30 cellular contexts compared by ENCODE assay signal in the genomic region with DNA sequence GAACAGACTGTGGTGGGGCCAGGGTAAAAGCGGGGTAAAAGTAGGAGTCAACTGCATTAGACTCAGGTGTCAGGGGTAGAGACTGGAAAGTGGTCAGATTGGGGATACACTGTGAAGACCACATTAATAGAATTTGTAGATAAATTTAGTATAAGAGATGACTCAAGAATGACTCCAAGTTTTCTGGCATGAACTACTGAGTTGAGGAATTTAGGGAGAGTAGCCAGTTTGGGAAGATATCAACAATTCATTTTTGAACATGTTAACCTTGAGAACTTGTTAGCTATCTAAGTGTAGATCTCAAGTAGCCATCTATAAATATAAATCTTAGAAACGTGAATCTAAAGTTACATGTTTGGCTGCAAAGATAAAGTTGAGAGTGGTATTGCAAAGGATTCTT.
DNase-seq lines count a peak whose midpoint lies in the region; ATAC-seq, FAIRE-seq and TF ChIP-seq lines count a peak whose summit lies in the region.
"Had no signal": no experiment of that assay in that cellular context is flagged by ENCODE, and none has a peak within 500 bp of the region (broad histone marks: within the 10 kb centered on the region; RNA-seq: fewer than 3 reads in every experiment).

No MANE protein-coding gene starts in this region.

- no peak for FAIRE-seq in astrocyte (lab: Jason Lieb, UNC)
- FAIRE-seq: GM12892 had no signal

- H3K4me2 ChIP-seq in astrocyte (ENCODE audit: low read length): peak overlapping the region; percentile 44

- H3K4me3 Mint-ChIP-seq in astrocyte (ENCODE audit: unreplicated experiment) (no peak overlapping the region), type B pancreatic cell (no peak overlapping the region)
- H3K4me3 Mint-ChIP-seq: activated B cell treated with CpG ODN at 0.5 μM for 24 hours; activated naive CD8-positive, alpha-beta T cell; activated T-cell treated with anti-CD3 and anti-CD28 coated beads, Interleukin-2, amount 50 U/mL, for 24 hours; IgD-negative memory B cell; nephron; stimulated activated naive B cell treated with anti-CD40 and anti-IgM and Interleukin-4, amounts not matched to agents 10 μg/mL and 1 μg/mL and 100 μg/mL, for 72 hours; T-helper 1 cell treated with Interleukin-12 subunit alpha and Interleukin-12 subunit beta and Interleukin-4 antibody, amounts not matched to agents 30 μg/mL and 1 μg/mL, for 36 hours had no signal

- H3K4me1 ChIP-seq in ACC112 (ENCODE audit: control insufficient read depth, insufficient read depth, low read length, unreplicated experiment) (peaks cover 47% of the 10 kb centered on the region), astrocyte (ENCODE audit: insufficient read depth, low read length) (peaks cover 15% of the 10 kb centered on the region)
- H3K4me1 ChIP-seq: BE2C, upper lobe of right lung had no signal

- H3K27ac Mint-ChIP-seq in astrocyte (ENCODE audit: unreplicated experiment): no peak overlapping the region
- H3K27ac Mint-ChIP-seq in type B pancreatic cell: no peak overlapping the region
- H3K27ac Mint-ChIP-seq: activated B cell treated with CpG ODN at 0.5 μM for 24 hours; activated naive CD8-positive, alpha-beta T cell; activated T-cell treated with anti-CD3 and anti-CD28 coated beads, Interleukin-2, amount 50 U/mL, for 24 hours; nephron; stimulated activated naive B cell treated with anti-CD40 and anti-IgM and Interleukin-4, amounts not matched to agents 10 μg/mL and 1 μg/mL and 100 μg/mL, for 72 hours; T-helper 1 cell treated with Interleukin-12 subunit alpha and Interleukin-12 subunit beta and Interleukin-4 antibody, amounts not matched to agents 30 μg/mL and 1 μg/mL, for 36 hours had no signal

- H3K27me3 ChIP-seq in ACC112 (ENCODE audit: insufficient read depth, low read length) (no peaks in the 10 kb centered on the region), astrocyte (ENCODE audit: insufficient read depth, low read length) (no peaks in the 10 kb centered on the region)
- H3K27me3 ChIP-seq: BE2C, esophagus squamous epithelium, upper lobe of right lung had no signal

- TF ChIP-seq CTCF in astrocyte (IDR thresholded peaks at IDR 0.05; ENCODE audit: insufficient read depth, low read depth, low read length) (no peak), fibroblast of pulmonary artery (IDR thresholded peaks at IDR 0.05; ENCODE audit: low read length, missing control alignments) (no peak), type B pancreatic cell (conservative IDR thresholded peaks at IDR 0.05) (no peak)

- H3K36me3 Mint-ChIP-seq in astrocyte (ENCODE audit: low read depth, unreplicated experiment): no peaks in the 10 kb centered on the region
- H3K36me3 Mint-ChIP-seq in type B pancreatic cell: no peaks in the 10 kb centered on the region
- H3K36me3 Mint-ChIP-seq: stimulated activated naive B cell treated with anti-CD40 and anti-IgM and Interleukin-4, amounts not matched to agents 10 μg/mL and 1 μg/mL and 100 μg/mL, for 72 hours had no signal

- H3K36me3 ChIP-seq in ACC112 (ENCODE audit: insufficient read depth, low read length): peaks cover 7% of the 10 kb centered on the region
- H3K36me3 ChIP-seq in astrocyte (ENCODE audit: insufficient read depth, low read length): no peaks in the 10 kb centered on the region
- H3K36me3 ChIP-seq: BE2C, esophagus squamous epithelium, upper lobe of right lung had no signal

- H3K4me1 Mint-ChIP-seq in astrocyte (ENCODE audit: low read depth, unreplicated experiment): peaks cover 14% of the 10 kb centered on the region
- H3K4me1 Mint-ChIP-seq in type B pancreatic cell (ENCODE audit: unreplicated experiment): no peaks in the 10 kb centered on the region
- H3K4me1 Mint-ChIP-seq: activated B cell treated with CpG ODN at 0.5 μM for 24 hours; IgD-negative memory B cell; nephron; stimulated activated naive B cell treated with anti-CD40 and anti-IgM and Interleukin-4, amounts not matched to agents 10 μg/mL and 1 μg/mL and 100 μg/mL, for 72 hours had no signal

- no peaks in the 10 kb centered on the region for H3K79me2 ChIP-seq in ACC112 (ENCODE audit: control insufficient read depth, insufficient read depth, low read length, unreplicated experiment)
- H3K79me2 ChIP-seq in astrocyte (ENCODE audit: insufficient read depth, low read length): no peaks in the 10 kb centered on the region

- no peaks in the 10 kb centered on the region for H4K20me1 ChIP-seq in astrocyte (ENCODE audit: insufficient read depth, low read length)

- no peak overlapping the region for H2AFZ ChIP-seq in ACC112 (ENCODE audit: low read length, unreplicated experiment)
- H2AFZ ChIP-seq in astrocyte (ENCODE audit: low read depth, low read length): no peak overlapping the region

- no peaks in the 10 kb centered on the region for H3K27me3 Mint-ChIP-seq in astrocyte (ENCODE audit: low read depth, unreplicated experiment)
- H3K27me3 Mint-ChIP-seq in type B pancreatic cell: no peaks in the 10 kb centered on the region
- H3K27me3 Mint-ChIP-seq: activated B cell treated with CpG ODN at 0.5 μM for 24 hours; activated naive CD8-positive, alpha-beta T cell; activated T-cell treated with anti-CD3 and anti-CD28 coated beads, Interleukin-2, amount 50 U/mL, for 24 hours; IgD-negative memory B cell; stimulated activated naive B cell treated with anti-CD40 and anti-IgM and Interleukin-4, amounts not matched to agents 10 μg/mL and 1 μg/mL and 100 μg/mL, for 72 hours had no signal

- ATAC-seq in HG02678 (IDR thresholded peaks at IDR 0.05; ENCODE audit: unreplicated experiment): no peak
- ATAC-seq in GM18868 (IDR thresholded peaks at IDR 0.05; ENCODE audit: unreplicated experiment): no peak
- ATAC-seq in GM21381 (IDR thresholded peaks at IDR 0.05; ENCODE audit: unreplicated experiment): no peak
- ATAC-seq: left lobe of liver; stimulated activated naive B cell treated with anti-CD40 and anti-IgM and Interleukin-4, amounts not matched to agents 10 μg/mL and 1 μg/mL and 100 μg/mL, for 72 hours; upper lobe of right lung had no signal

- H3K27ac ChIP-seq in ACC112 (ENCODE audit: low read depth, low read length) (peak overlapping the region; percentile 29; the same call in 1 of the 2 replicates), astrocyte (ENCODE audit: low read depth, low read length) (no peak overlapping the region)
- H3K27ac ChIP-seq: esophagus squamous epithelium, SK-N-MC, skin epidermis, upper lobe of right lung had no signal

- no peaks in the 10 kb centered on the region for H3K9me3 ChIP-seq in astrocyte (ENCODE audit: insufficient read depth, low read depth, low read length)
- H3K9me3 ChIP-seq: BE2C had no signal

- H3K4me3 ChIP-seq in ACC112 (ENCODE audit: low read depth, low read length) (no peak overlapping the region), astrocyte (ENCODE audit: insufficient read depth, low read depth, low read length) (no peak overlapping the region), fibroblast of pulmonary artery (replicated peaks; ENCODE audit: low read depth, low read length) (no peak overlapping the region)
- H3K4me3 ChIP-seq: esophagus squamous epithelium, SK-N-MC, skin epidermis, upper lobe of right lung had no signal

- DNase-seq in HT1080 (ENCODE audit: low read depth) (peak; percentile 8), astrocyte (ENCODE audit: low read depth) (peak; percentile 69), fibroblast of pulmonary artery (ENCODE audit: low read depth) (peak; percentile 27), type B pancreatic cell (ENCODE audit: extremely low spot score, unreplicated experiment) (no peak)
- DNase-seq: 8988T; activated B cell treated with CpG ODN at 0.5 μM for 24 hours; activated effector memory CD4-positive, alpha-beta T cell treated with anti-CD3 and anti-CD28 coated beads, Interleukin-2, amount 50 U/mL, for 16 hours; activated T-cell treated with anti-CD3 and anti-CD28 coated beads, Interleukin-2, amount 50 U/mL, for 24 hours; anterior cingulate cortex; BE2C; esophagus squamous epithelium; glutamatergic neuron; NCI-H1048; NCI-H1694 treated with DMSO at 0.1 percent for 48 hours; NCI-H2171 treated with DMSO at 0.1 percent for 48 hours; stimulated activated naive B cell treated with anti-CD40 and anti-IgM and Interleukin-4, amounts not matched to agents 10 μg/mL and 1 μg/mL and 100 μg/mL, for 72 hours; substantia nigra; upper lobe of right lung had no signal

- H3K9me3 Mint-ChIP-seq in astrocyte (ENCODE audit: unreplicated experiment) (peaks cover 3% of the 10 kb centered on the region), type B pancreatic cell (no peaks in the 10 kb centered on the region)

- no peak overlapping the region for H3K9ac ChIP-seq in astrocyte (ENCODE audit: low read length)
